Comparison of ENCODE assay signal across 8 cellular contexts in genomic region chrX:110317820-110318663, GRCh38. TPM values are rescaled to one million over a fixed set of nuclear protein-coding genes. Genes with fewer than 3 reads are reported as not detected.
A peak's percentile ranks its signal among the peaks of the same experiment; 100 is the strongest.
DNase-seq lines count a peak whose midpoint lies in the region; ATAC-seq and TF ChIP-seq lines count a peak whose summit lies in the region.

Gene AMMECR1 (minus strand): TSS chrX:110318085. CDS start chrX:110318071, 14 bp downstream.

- DNase-seq in NCI-H146 treated with DMSO at 0.1 percent for 48 hours (lab: John Stamatoyannopoulos, UW; ENCODE audit: unreplicated experiment) (peak; percentile 49), amygdala (lab: John Stamatoyannopoulos, UW) (peak in 55 of 56 donors; percentile 5 to 79 (median 47)), right cardiac atrium (peak; percentile 79 to 93 (median 92)), putamen (ENCODE audit: low spot score) (peak; percentile 75), vagina (ENCODE audit: extremely low spot score in 2 of 2) (no peak)

- H3K27ac ChIP-seq in right cardiac atrium (ENCODE audit: low read length) (peak within 1 kb of the TSS; percentile 89), vagina (peak within 1 kb of the TSS; percentile 84)

- no peak for TF ChIP-seq CTCF in vagina (IDR thresholded peaks at IDR 0.05)

- no peaks in the 10 kb centered on the region for H3K36me3 Mint-ChIP-seq in T-helper 1 cell treated with Interleukin-12 subunit alpha and Interleukin-12 subunit beta and Interleukin-4 antibody, amounts not matched to agents 30 μg/mL and 1 μg/mL, for 36 hours (ENCODE audit: low read depth)

- peaks cover 3% of the 10 kb centered on the region for H3K4me1 ChIP-seq in right cardiac atrium (ENCODE audit: control insufficient read depth, insufficient read depth, low read length)
- peaks cover 8% of the 10 kb centered on the region for H3K4me1 ChIP-seq in vagina

- H3K36me3 ChIP-seq in vagina, result no peaks in the 10 kb centered on the region

- ATAC-seq in HG02870 (IDR thresholded peaks at IDR 0.05; ENCODE audit: unreplicated experiment) (peak; percentile 68), right cardiac atrium (peak; percentile 98 to 99)

- peaks cover 9% of the 10 kb centered on the region for H3K27me3 Mint-ChIP-seq in T-helper 1 cell treated with Interleukin-12 subunit alpha and Interleukin-12 subunit beta and Interleukin-4 antibody, amounts not matched to agents 30 μg/mL and 1 μg/mL, for 36 hours (ENCODE audit: low read depth)

- under 1% methylated on average over 62 of the region's 78 CpGs for WGBS in right cardiac atrium

- H3K27me3 ChIP-seq in right cardiac atrium (ENCODE audit: control insufficient read depth, insufficient read depth) (no peaks in the 10 kb centered on the region), vagina (no peaks in the 10 kb centered on the region)

- H3K4me3 Mint-ChIP-seq in T-helper 1 cell treated with Interleukin-12 subunit alpha and Interleukin-12 subunit beta and Interleukin-4 antibody, amounts not matched to agents 30 μg/mL and 1 μg/mL, for 36 hours, result peak within 1 kb of the TSS; percentile 93

- intact Hi-C loops in right cardiac atrium (cut with DNase I) (loop anchor here in 1 of 4 donors (10.0 kb wide), 1 partner anchor 123 kb away; no protein-coding TSS in a partner anchor), vagina (cut with DNase I) (no loop called here)

- TF ChIP-seq POLR2A in GM15510 (IDR thresholded peaks at IDR 0.05; ENCODE audit: borderline replicate concordance, extremely low read depth, insufficient read length) (peak; percentile 76), vagina (IDR thresholded peaks at IDR 0.05) (peak in 1 of 2 donors; percentile 36)

- peak within 1 kb of the TSS; percentile 93 for H3K27ac Mint-ChIP-seq in T-helper 1 cell treated with Interleukin-12 subunit alpha and Interleukin-12 subunit beta and Interleukin-4 antibody, amounts not matched to agents 30 μg/mL and 1 μg/mL, for 36 hours

- H3K9me3 ChIP-seq in right cardiac atrium (ENCODE audit: control insufficient read depth, low read length), result no peaks in the 10 kb centered on the region
- no peaks in the 10 kb centered on the region for H3K9me3 ChIP-seq in vagina

- H3K4me3 ChIP-seq in right cardiac atrium (ENCODE audit: low read length) (peak within 1 kb of the TSS; percentile 92), vagina (peak within 1 kb of the TSS; percentile 68 to 69)

- H3K9me3 Mint-ChIP-seq in T-helper 1 cell treated with Interleukin-12 subunit alpha and Interleukin-12 subunit beta and Interleukin-4 antibody, amounts not matched to agents 30 μg/mL and 1 μg/mL, for 36 hours, result no peaks in the 10 kb centered on the region

- H3K4me1 Mint-ChIP-seq in T-helper 1 cell treated with Interleukin-12 subunit alpha and Interleukin-12 subunit beta and Interleukin-4 antibody, amounts not matched to agents 30 μg/mL and 1 μg/mL, for 36 hours (ENCODE audit: low read depth), result peaks cover 16% of the 10 kb centered on the region

RNA-seq across cellular contexts. Expression of gene AMMECR1, which starts in this region (rescaled TPM):
- 1 to 10 TPM; 1.2 to 3.1 (median 1.8) TPM for total RNA-seq in right cardiac atrium
- 0.77 TPM for polyA plus RNA-seq in right cardiac atrium
- total RNA-seq in vagina, result 8.1 TPM

Comparison
In these comparisons a context has a peak if more than half of its experiments do, and no peak if none do; other contexts are left out.
1. DNase-seq: peak in NCI-H146 treated with DMSO at 0.1 percent for 48 hours (single experiment), amygdala (55 of 56), right cardiac atrium (3 of 3) and putamen (single experiment); none in vagina (0 of 2).